Comparison of ENCODE assay signal across 1 cellular context in genomic region chr9:101409079-101409477, GRCh38.
TF ChIP-seq lines count a peak whose summit lies in the region.

No MANE protein-coding gene starts in this region.

TF ChIP-seq in K562, 482 proteins besides CTCF, POLR2A, EP300 and RAD21:
- no peak for TF ChIP-seq POLR2B (IDR thresholded peaks at IDR 0.05; ENCODE audit: low read depth, partially characterized antibody)
- peak; percentile 45 for TF ChIP-seq ZNF280A (IDR thresholded peaks at IDR 0.05; ENCODE audit: low read depth, partially characterized antibody)
- TF ChIP-seq ZNF586 (CRISPR knock-in tag; conservative IDR thresholded peaks at IDR 0.05): no peak
- no peak for TF ChIP-seq WHSC1 (IDR thresholded peaks at IDR 0.05; ENCODE audit: low read length)
- TF ChIP-seq NKRF (IDR thresholded peaks at IDR 0.05; ENCODE audit: borderline replicate concordance): no peak
- peak in 1 of 2 experiments; percentile 85; a peak in 2 of 3 replicates for TF ChIP-seq CBX3 (IDR thresholded peaks at IDR 0.05; ENCODE audit: borderline replicate concordance in 1 of 2, low read length in 2 of 2)
- peak; percentile 85 for TF ChIP-seq TRIM28 (IDR thresholded peaks at IDR 0.05)
- TF ChIP-seq TRIM24 (IDR thresholded peaks at IDR 0.05): 0 out of 4 replicates have a peak, but pooled peaks of 1 of the 2 experiments have one; percentile 30
- TF ChIP-seq RBM25 (IDR thresholded peaks at IDR 0.05; ENCODE audit: low read depth, low read length, severe bottlenecking): peak; percentile 44
- TF ChIP-seq ZNF184 (CRISPR knock-in tag; IDR thresholded peaks at IDR 0.05): no peak
- TF ChIP-seq SOX6 (IDR thresholded peaks at IDR 0.05): peak; percentile 47
- TF ChIP-seq XRCC3 (IDR thresholded peaks at IDR 0.05): 0 out of 2 replicates have a peak, but pooled peaks have one; percentile 64
- TF ChIP-seq ZNF239 (CRISPR knock-in tag; IDR thresholded peaks at IDR 0.05): no peak
- TF ChIP-seq ZNF75A (CRISPR knock-in tag; IDR thresholded peaks at IDR 0.05): peak; percentile 99
- TF ChIP-seq CBX1 (IDR thresholded peaks at IDR 0.05; ENCODE audit: low read depth): no peak
